8 cellular contexts compared by ENCODE assay signal in genomic region chr20:59940129-59940955, GRCh38. TPM values are rescaled to one million over a fixed set of nuclear protein-coding genes. Genes with fewer than 3 reads are reported as not detected.
DNase-seq lines count a peak whose midpoint lies in the region; ATAC-seq and TF ChIP-seq lines count a peak whose summit lies in the region.

A gene with protein sequence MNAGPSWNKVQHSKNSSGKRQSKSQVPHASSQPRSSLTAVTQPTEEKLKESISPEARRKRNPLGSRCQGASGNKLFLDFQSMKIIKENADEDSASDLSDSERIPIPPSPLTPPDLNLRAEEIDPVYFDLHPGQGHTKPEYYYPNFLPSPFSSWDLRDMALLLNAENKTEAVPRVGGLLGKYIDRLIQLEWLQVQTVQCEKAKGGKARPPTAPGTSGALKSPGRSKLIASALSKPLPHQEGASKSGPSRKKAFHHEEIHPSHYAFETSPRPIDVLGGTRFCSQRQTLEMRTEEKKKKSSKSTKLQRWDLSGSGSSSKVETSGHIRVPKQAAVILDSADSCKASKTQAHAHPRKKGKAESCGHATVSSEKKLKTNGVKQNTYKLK (plus strand): TSS chr20:59940389. CDS start chr20:59943944, 3,555 bp downstream.
A gene with protein sequence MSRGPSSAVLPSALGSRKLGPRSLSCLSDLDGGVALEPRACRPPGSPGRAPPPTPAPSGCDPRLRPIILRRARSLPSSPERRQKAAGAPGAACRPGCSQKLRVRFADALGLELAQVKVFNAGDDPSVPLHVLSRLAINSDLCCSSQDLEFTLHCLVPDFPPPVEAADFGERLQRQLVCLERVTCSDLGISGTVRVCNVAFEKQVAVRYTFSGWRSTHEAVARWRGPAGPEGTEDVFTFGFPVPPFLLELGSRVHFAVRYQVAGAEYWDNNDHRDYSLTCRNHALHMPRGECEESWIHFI (minus strand): TSS chr20:59940305. CDS start chr20:59939931, 374 bp downstream.

- 4% methylated on average over 15 of the region's 57 CpGs for WGBS in SK-N-SH (ENCODE audit: low lambda C conversion rate)
- WGBS in thymus: under 1% methylated on average over 57 of the region's 57 CpGs

- no peaks in the 10 kb centered on the region for H3K36me3 Mint-ChIP-seq in activated naive CD8-positive, alpha-beta T cell
- peaks cover 8% of the 10 kb centered on the region for H3K36me3 Mint-ChIP-seq in osteocyte (ENCODE audit: unreplicated experiment)

- ATAC-seq in HG02571 (IDR thresholded peaks at IDR 0.05; ENCODE audit: unreplicated experiment): peak; percentile 95

- H3K27me3 Mint-ChIP-seq in activated naive CD8-positive, alpha-beta T cell: no peaks in the 10 kb centered on the region
- H3K27me3 Mint-ChIP-seq in osteocyte (ENCODE audit: unreplicated experiment): no peaks in the 10 kb centered on the region

- no peaks in the 10 kb centered on the region for H3K9me2 ChIP-seq in SK-N-SH

- peaks cover 8 to 19% of the 10 kb centered on the region in 2 experiments; a peak in 3 of 4 replicates for H3K4me1 ChIP-seq in SK-N-SH (ENCODE audit: control insufficient read depth in 1 of 2, insufficient read depth in 2 of 2, low read depth in 1 of 2, low read length in 1 of 2)
- H3K4me1 ChIP-seq in thymus (ENCODE audit: control insufficient read depth, insufficient read depth, low read length): peaks cover 5% of the 10 kb centered on the region

- TF ChIP-seq EP300 in SK-N-SH (IDR thresholded peaks at IDR 0.05; ENCODE audit: borderline replicate concordance in 1 of 2, low read depth in 1 of 2, low read length in 1 of 2): peak; percentile 9 to 31; a peak in 1 of 4 replicates

- H3K27ac Mint-ChIP-seq in activated naive CD8-positive, alpha-beta T cell: peak within 1 kb of the TSS; percentile 95
- peak within 1 kb of the TSS; percentile 98 for H3K27ac Mint-ChIP-seq in osteocyte (ENCODE audit: unreplicated experiment)

- H3K4me1 Mint-ChIP-seq in activated naive CD8-positive, alpha-beta T cell (ENCODE audit: low read depth): peaks cover 51% of the 10 kb centered on the region
- H3K4me1 Mint-ChIP-seq in osteocyte (ENCODE audit: unreplicated experiment): peaks cover 57% of the 10 kb centered on the region

- H4K20me1 ChIP-seq in SK-N-SH (ENCODE audit: insufficient read depth): no peaks in the 10 kb centered on the region

- H3K4me3 Mint-ChIP-seq in activated naive CD8-positive, alpha-beta T cell: peak within 1 kb of the TSS; percentile 97
- H3K4me3 Mint-ChIP-seq in osteocyte (ENCODE audit: unreplicated experiment): peak within 1 kb of the TSS; percentile 95

- H3K4me3 ChIP-seq in NB4 (ENCODE audit: low read depth, low read length) (peak within 1 kb of the TSS; percentile 85), SK-N-SH (ENCODE audit: low read depth in 2 of 2, low read length in 1 of 2) (peak within 1 kb of the TSS; percentile 77 to 89), thymus (ENCODE audit: low read length) (peak within 1 kb of the TSS; percentile 87)

- peak; percentile 97 for DNase-seq in GM10248 (ENCODE audit: extremely low spot score)
- peak; percentile 99 for DNase-seq in NB4 (ENCODE audit: low read depth)
- peak; percentile 96 for DNase-seq in SK-N-SH
- DNase-seq in glomerular visceral epithelial cell (ENCODE audit: extremely low spot score): peak; percentile 97
- DNase-seq in osteocyte (ENCODE audit: extremely low spot score, unreplicated experiment): peak; percentile 98

- no peak for TF ChIP-seq RAD21 in SK-N-SH (IDR thresholded peaks at IDR 0.05; ENCODE audit: low read length)

- peak within 1 kb of the TSS; percentile 89 for H2AFZ ChIP-seq in SK-N-SH (ENCODE audit: low read depth)

- peak within 1 kb of the TSS; percentile 71 for H3K9ac ChIP-seq in SK-N-SH

- H3K9me3 ChIP-seq in SK-N-SH: no peaks in the 10 kb centered on the region
- H3K9me3 ChIP-seq in thymus (ENCODE audit: control insufficient read depth): peaks cover 1% of the 10 kb centered on the region

- H3F3A ChIP-seq in SK-N-SH (replicated peaks; ENCODE audit: insufficient read depth): peaks cover 10% of the 10 kb centered on the region

- TF ChIP-seq CTCF in GM10248 (IDR thresholded peaks at IDR 0.05; ENCODE audit: control extremely low read depth, extremely low read depth, low read depth, missing control alignments) (no peak), NB4 (IDR thresholded peaks at IDR 0.05; ENCODE audit: low read depth, low read length) (no peak), SK-N-SH (IDR thresholded peaks at IDR 0.05) (0 out of 2 replicates have a peak, but pooled peaks have one; percentile 15), osteocyte (IDR thresholded peaks at IDR 0.05) (peak; percentile 23)

- H3K27me3 ChIP-seq in SK-N-SH (ENCODE audit: insufficient read depth) (no peaks in the 10 kb centered on the region), thymus (ENCODE audit: control insufficient read depth, insufficient read depth) (no peaks in the 10 kb centered on the region)

- no peaks in the 10 kb centered on the region for H3K9me3 Mint-ChIP-seq in activated naive CD8-positive, alpha-beta T cell (ENCODE audit: low read depth)
- H3K9me3 Mint-ChIP-seq in osteocyte (ENCODE audit: unreplicated experiment): no peaks in the 10 kb centered on the region

- peak; percentile 93 for TF ChIP-seq POLR2A in NB4 (IDR thresholded peaks at IDR 0.05; ENCODE audit: extremely low read depth, insufficient read length)

- CTCF ChIA-PET in GM10248 (lab: Yijun Ruan, JAX): interaction anchor here (0.9 to 2.8 kb wide), 13 partner anchors 8 to 157 kb away, joined by 3 to 11 read pairs (median 5); no protein-coding TSS in a partner anchor
- CTCF ChIA-PET in SK-N-SH (lab: Yijun Ruan, JAX): interaction anchor here (0.6 to 9.8 kb wide), 5 partner anchors 11 to 369 kb away, joined by 3 to 95 read pairs (median 3); no protein-coding TSS in a partner anchor

- H3K36me3 ChIP-seq in SK-N-SH (replicated peaks in 1 of 2; ENCODE audit: control insufficient read depth in 1 of 2, insufficient read depth in 2 of 2, low read length in 1 of 2): peaks cover 22 to 35% of the 10 kb centered on the region in 2 experiments
- H3K36me3 ChIP-seq in thymus (ENCODE audit: control insufficient read depth, insufficient read depth): peaks cover 13% of the 10 kb centered on the region

- peak within 1 kb of the TSS; percentile 88 for H3K4me2 ChIP-seq in SK-N-SH

- H3K79me2 ChIP-seq in SK-N-SH (ENCODE audit: insufficient read depth): peaks cover 37% of the 10 kb centered on the region

- POLR2A ChIA-PET in GM10248 (lab: Yijun Ruan, JAX): interaction anchor here (0.6 kb wide), 1 partner anchor 101 kb away, joined by 3 read pairs; no protein-coding TSS in a partner anchor
- POLR2A ChIA-PET in SK-N-SH (lab: Yijun Ruan, JAX): interaction anchor here (0.9 to 1.1 kb wide), 2 partner anchors 9 to 11 kb away, joined by 4 read pairs; no protein-coding TSS in a partner anchor

- peak within 1 kb of the TSS; percentile 78 to 98 for H3K27ac ChIP-seq in SK-N-SH (ENCODE audit: low read depth in 2 of 2, low read length in 1 of 2)
- H3K27ac ChIP-seq in thymus (ENCODE audit: low read depth): peak within 1 kb of the TSS; percentile 90

TF ChIP-seq in SK-N-SH, 30 proteins besides CTCF, POLR2A, EP300 and RAD21 (continues in another document):
- TF ChIP-seq POLR2AphosphoS5 (IDR thresholded peaks at IDR 0.05; ENCODE audit: low read depth, low read length) (peak; percentile 68), EZH2phosphoT487 (IDR thresholded peaks at IDR 0.05; ENCODE audit: borderline replicate concordance, low read depth) (no peak), FOXM1 (IDR thresholded peaks at IDR 0.05; ENCODE audit: low read depth) (no peak), CHD2 (IDR thresholded peaks at IDR 0.05; ENCODE audit: low read length, partially characterized antibody) (peak; percentile 11), NFIC (IDR thresholded peaks at IDR 0.05; ENCODE audit: borderline replicate concordance) (no peak)
- TF ChIP-seq, protein P1, sequence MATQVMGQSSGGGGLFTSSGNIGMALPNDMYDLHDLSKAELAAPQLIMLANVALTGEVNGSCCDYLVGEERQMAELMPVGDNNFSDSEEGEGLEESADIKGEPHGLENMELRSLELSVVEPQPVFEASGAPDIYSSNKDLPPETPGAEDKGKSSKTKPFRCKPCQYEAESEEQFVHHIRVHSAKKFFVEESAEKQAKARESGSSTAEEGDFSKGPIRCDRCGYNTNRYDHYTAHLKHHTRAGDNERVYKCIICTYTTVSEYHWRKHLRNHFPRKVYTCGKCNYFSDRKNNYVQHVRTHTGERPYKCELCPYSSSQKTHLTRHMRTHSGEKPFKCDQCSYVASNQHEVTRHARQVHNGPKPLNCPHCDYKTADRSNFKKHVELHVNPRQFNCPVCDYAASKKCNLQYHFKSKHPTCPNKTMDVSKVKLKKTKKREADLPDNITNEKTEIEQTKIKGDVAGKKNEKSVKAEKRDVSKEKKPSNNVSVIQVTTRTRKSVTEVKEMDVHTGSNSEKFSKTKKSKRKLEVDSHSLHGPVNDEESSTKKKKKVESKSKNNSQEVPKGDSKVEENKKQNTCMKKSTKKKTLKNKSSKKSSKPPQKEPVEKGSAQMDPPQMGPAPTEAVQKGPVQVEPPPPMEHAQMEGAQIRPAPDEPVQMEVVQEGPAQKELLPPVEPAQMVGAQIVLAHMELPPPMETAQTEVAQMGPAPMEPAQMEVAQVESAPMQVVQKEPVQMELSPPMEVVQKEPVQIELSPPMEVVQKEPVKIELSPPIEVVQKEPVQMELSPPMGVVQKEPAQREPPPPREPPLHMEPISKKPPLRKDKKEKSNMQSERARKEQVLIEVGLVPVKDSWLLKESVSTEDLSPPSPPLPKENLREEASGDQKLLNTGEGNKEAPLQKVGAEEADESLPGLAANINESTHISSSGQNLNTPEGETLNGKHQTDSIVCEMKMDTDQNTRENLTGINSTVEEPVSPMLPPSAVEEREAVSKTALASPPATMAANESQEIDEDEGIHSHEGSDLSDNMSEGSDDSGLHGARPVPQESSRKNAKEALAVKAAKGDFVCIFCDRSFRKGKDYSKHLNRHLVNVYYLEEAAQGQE (IDR thresholded peaks at IDR 0.05; ENCODE audit: low read depth, low read length): no peak
- TF ChIP-seq, protein P2, sequence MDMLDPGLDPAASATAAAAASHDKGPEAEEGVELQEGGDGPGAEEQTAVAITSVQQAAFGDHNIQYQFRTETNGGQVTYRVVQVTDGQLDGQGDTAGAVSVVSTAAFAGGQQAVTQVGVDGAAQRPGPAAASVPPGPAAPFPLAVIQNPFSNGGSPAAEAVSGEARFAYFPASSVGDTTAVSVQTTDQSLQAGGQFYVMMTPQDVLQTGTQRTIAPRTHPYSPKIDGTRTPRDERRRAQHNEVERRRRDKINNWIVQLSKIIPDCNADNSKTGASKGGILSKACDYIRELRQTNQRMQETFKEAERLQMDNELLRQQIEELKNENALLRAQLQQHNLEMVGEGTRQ (IDR thresholded peaks at IDR 0.05; ENCODE audit: borderline replicate concordance, low read depth, low read length): peak; percentile 49; the same call in 1 of the 2 replicates

RNA-seq across cellular contexts. Expression of the first gene that starts in this region (rescaled TPM):
- 3.0 and 4.1 TPM in 2 replicates for polyA plus RNA-seq in SK-N-SH (2012; rRNA removed)
- polyA plus RNA-seq in SK-N-SH (2012; cell fraction: cytosol; rRNA removed): 5.3 TPM in 2 replicates
- 2.1 and 4.5 TPM in 2 replicates for polyA plus RNA-seq in SK-N-SH (2012; cell fraction: nucleus; rRNA removed)
- 16.7 and 17.7 TPM in 2 replicates for total RNA-seq in osteocyte
- 10.7 TPM for polyA plus RNA-seq in thymus

RNA-seq across cellular contexts. Expression of the second gene that starts in this region (rescaled TPM):
- 0.87 and 0.91 TPM in 2 replicates for polyA plus RNA-seq in SK-N-SH (2012; rRNA removed)
- polyA plus RNA-seq in SK-N-SH (2012; cell fraction: cytosol; rRNA removed): 0.91 and 0.92 TPM in 2 replicates
- 0.56 and 0.88 TPM in 2 replicates for polyA plus RNA-seq in SK-N-SH (2012; cell fraction: nucleus; rRNA removed)
- 6.3 and 7.3 TPM in 2 replicates for total RNA-seq in osteocyte
- polyA plus RNA-seq in thymus: 7.2 TPM

Comparison
In these comparisons a context has a peak if more than half of its experiments do, and no peak if none do; other contexts are left out.
1. Peak in every context shown above with its lines: DNase-seq, ATAC-seq, H3K4me3 ChIP-seq and H3K27ac ChIP-seq.
2. CTCF ChIP-seq: peak in SK-N-SH (single experiment) and osteocyte (single experiment); none in GM10248 (single experiment) and NB4 (single experiment).